Comparison of ENCODE assay signal across 8 cellular contexts in genomic region chr1:228457017-228457395, GRCh38. TPM values are rescaled to one million over a fixed set of nuclear protein-coding genes. Genes with fewer than 3 reads are reported as not detected.
DNase-seq lines count a peak whose midpoint lies in the region; ATAC-seq and TF ChIP-seq lines count a peak whose summit lies in the region.

No MANE protein-coding gene starts in this region.

- H3K9me3 Mint-ChIP-seq in activated T-cell treated with anti-CD3 and anti-CD28 coated beads, Interleukin-2, amount 50 U/mL, for 72 hours = no peaks in the 10 kb centered on the region
- no peaks in the 10 kb centered on the region for H3K9me3 Mint-ChIP-seq in memory B cell

- H3K4me3 ChIP-seq in brain microvascular endothelial cell (ENCODE audit: low read depth, low read length) = peak overlapping the region; percentile 58

- peak overlapping the region; percentile 97 to 98 for H3K4me3 Mint-ChIP-seq in activated T-cell treated with anti-CD3 and anti-CD28 coated beads, Interleukin-2, amount 50 U/mL, for 72 hours
- peak overlapping the region; percentile 92 for H3K4me3 Mint-ChIP-seq in memory B cell

- H3K27me3 ChIP-seq in brain microvascular endothelial cell (replicated peaks) = no peaks in the 10 kb centered on the region

- peaks cover 59% of the 10 kb centered on the region for H3K4me1 Mint-ChIP-seq in activated T-cell treated with anti-CD3 and anti-CD28 coated beads, Interleukin-2, amount 50 U/mL, for 72 hours (ENCODE audit: low read depth)
- H3K4me1 Mint-ChIP-seq in memory B cell = peaks cover 10% of the 10 kb centered on the region

- DNase-seq in activated T-cell treated with anti-CD3 and anti-CD28 coated beads, Interleukin-2, amount 50 U/mL, for 72 hours = no peak
- DNase-seq in activated T-cell treated with anti-CD3 and anti-CD28 coated beads for 4 hours (no peak), brain microvascular endothelial cell (no peak), memory B cell (ENCODE audit: low spot score in 2 of 2) (no peak), NCI-H69 (lab: John Stamatoyannopoulos, UW) (no peak), NCI-H748 treated with DMSO at 0.1 percent for 48 hours (lab: John Stamatoyannopoulos, UW) (no peak)

- peaks cover 5% of the 10 kb centered on the region for H3K27me3 Mint-ChIP-seq in activated T-cell treated with anti-CD3 and anti-CD28 coated beads, Interleukin-2, amount 50 U/mL, for 72 hours (ENCODE audit: low read depth)
- H3K27me3 Mint-ChIP-seq in memory B cell = peaks cover 1% of the 10 kb centered on the region

- ATAC-seq in activated T-cell treated with anti-CD3 and anti-CD28 coated beads, Interleukin-2, amount 50 U/mL, for 72 hours (replicated peaks in 1 of 2) = peak; percentile 1
- ATAC-seq in HG03439 (IDR thresholded peaks at IDR 0.05; ENCODE audit: unreplicated experiment) (peak; percentile 5), memory B cell (ENCODE audit: low read depth) (no peak), GM19324 (IDR thresholded peaks at IDR 0.05; ENCODE audit: low FRiP score, unreplicated experiment) (no peak)

- H3K36me3 ChIP-seq in brain microvascular endothelial cell (replicated peaks) = no peaks in the 10 kb centered on the region

- H3K27ac ChIP-seq in brain microvascular endothelial cell = peak overlapping the region; percentile 72

- in situ Hi-C loops in brain microvascular endothelial cell (cut with HindIII; ENCODE audit: low pct_ligation_motif_present, low sequenced_read_pairs) = no loop called here

- peak overlapping the region; percentile 98 for H3K27ac Mint-ChIP-seq in activated T-cell treated with anti-CD3 and anti-CD28 coated beads, Interleukin-2, amount 50 U/mL, for 72 hours
- H3K27ac Mint-ChIP-seq in memory B cell = peak overlapping the region; percentile 98

- H3K36me3 Mint-ChIP-seq in activated T-cell treated with anti-CD3 and anti-CD28 coated beads, Interleukin-2, amount 50 U/mL, for 72 hours (ENCODE audit: insufficient read depth in 2 of 2) = peaks cover 11 to 16% of the 10 kb centered on the region in 2 donors
- H3K36me3 Mint-ChIP-seq in memory B cell = peaks cover 6% of the 10 kb centered on the region

- TF ChIP-seq CTCF in brain microvascular endothelial cell (IDR thresholded peaks at IDR 0.05; ENCODE audit: low read depth, low read length, missing control alignments) = no peak

RNA-seq across cellular contexts. Expression of gene RNF187, which starts 30.2 kb away (rescaled TPM):
- 100 to 1,000 TPM; 306 to 339 TPM for total RNA-seq in activated T-cell treated with anti-CD3 and anti-CD28 coated beads, Interleukin-2, amount 50 U/mL, for 72 hours

RNA-seq across cellular contexts. Expression of gene TRIM17, which starts 40.3 kb away (rescaled TPM):
- total RNA-seq in activated T-cell treated with anti-CD3 and anti-CD28 coated beads, Interleukin-2, amount 50 U/mL, for 72 hours = 1 to 10 TPM; 1.6 to 6.2 TPM

RNA-seq across cellular contexts. Expression of gene TRIM11, which starts 50.4 kb away (rescaled TPM):
- total RNA-seq in activated T-cell treated with anti-CD3 and anti-CD28 coated beads, Interleukin-2, amount 50 U/mL, for 72 hours = 10 to 100 TPM; 43.5 to 51.4 TPM

Comparison
In these comparisons a context has a peak if more than half of its experiments do, and no peak if none do; other contexts are left out.
1. ATAC-seq: peak in activated T-cell treated with anti-CD3 and anti-CD28 coated beads, Interleukin-2, amount 50 U/mL, for 72 hours (2 of 2) and HG03439 (single experiment); none in memory B cell (single experiment) and GM19324 (single experiment).